In genomic region chr11:102062106-102062505, GRCh38 we compare ENCODE assay signal across 7 cellular contexts. TPM values are rescaled to one million over a fixed set of nuclear protein-coding genes. Genes with fewer than 3 reads are reported as not detected.
"Had no signal": no experiment of that assay in that cellular context is flagged by ENCODE, and none has a peak within 500 bp of the region (broad histone marks: within the 10 kb centered on the region; RNA-seq: fewer than 3 reads in every experiment).

No MANE protein-coding gene starts in this region.

- H3K36me3 Mint-ChIP-seq: IgD-negative memory B cell had no signal

- H3K4me1 Mint-ChIP-seq: IgD-negative memory B cell had no signal

- H3K9me3 Mint-ChIP-seq: IgD-negative memory B cell had no signal

- DNase-seq: IMR-90, KBM-7, KG1 had no signal

- H3K27ac Mint-ChIP-seq: IgD-negative memory B cell had no signal

- H3K4me3 Mint-ChIP-seq: IgD-negative memory B cell had no signal

- FAIRE-seq: HTR-8/SVneo, K562 had no signal

- H3K27ac ChIP-seq: HL-60 had no signal

- ATAC-seq: K562 had no signal

- H3K4me3 ChIP-seq: K562 had no signal

RNA-seq across cellular contexts. Expression of gene CFAP300, which starts 14.9 kb away (rescaled TPM):
- total RNA-seq: K562 had no signal
- polyA plus RNA-seq: IgD-negative memory B cell, K562 had no signal

RNA-seq across cellular contexts. Expression of gene YAP1, which starts 48.1 kb away (rescaled TPM):
- polyA plus RNA-seq: IgD-negative memory B cell, K562 had no signal
